ENCODE assay signal across 19 cellular contexts in genomic region chr1:6468729-6469461, GRCh38. TPM values are rescaled to one million over a fixed set of nuclear protein-coding genes. Genes with fewer than 3 reads are reported as not detected.
DNase-seq lines count a peak whose midpoint lies in the region; ATAC-seq, FAIRE-seq and TF ChIP-seq lines count a peak whose summit lies in the region.
"Had no signal": no experiment of that assay in that cellular context is flagged by ENCODE, and none has a peak within 500 bp of the region (broad histone marks: within the 10 kb centered on the region; RNA-seq: fewer than 3 reads in every experiment).

No MANE protein-coding gene starts in this region.

- H3K9me3 ChIP-seq in H1 (ENCODE audit: insufficient read depth in 2 of 2, low read depth in 1 of 2, low read length in 1 of 2) (no peaks in the 10 kb centered on the region), osteoblast (ENCODE audit: low read depth, low read length) (no peaks in the 10 kb centered on the region)
- H3K9me3 ChIP-seq: BLaER1 had no signal

- H2BK5ac ChIP-seq in H1 (ENCODE audit: low read depth, low read length) = peak overlapping the region; percentile 24; the same call in 1 of the 2 replicates

- no peak overlapping the region for H3K18ac ChIP-seq in H1 (ENCODE audit: extremely low read depth, low read length)

- H4K8ac ChIP-seq in H1 (ENCODE audit: extremely low read depth, insufficient read depth, low read length) = no peak overlapping the region

- no peak overlapping the region for H3K23ac ChIP-seq in H1 (ENCODE audit: insufficient read length)

- H3K4ac ChIP-seq in H1 (replicated peaks; ENCODE audit: insufficient read length, low read depth, low read length) = no peak overlapping the region

- no peak for TF ChIP-seq CTCF in H1 (IDR thresholded peaks at IDR 0.05; ENCODE audit: control extremely low read depth in 1 of 3, insufficient read depth in 1 of 3, low read depth in 1 of 3, low read length in 3 of 3)
- TF ChIP-seq CTCF in osteoblast (IDR thresholded peaks at IDR 0.05; ENCODE audit: extremely low read depth, low read depth, low read length) = no peak

- TF ChIP-seq EP300 in Ishikawa (IDR thresholded peaks at IDR 0.05; ENCODE audit: borderline replicate concordance) (no peak), H1 (IDR thresholded peaks at IDR 0.05; ENCODE audit: borderline replicate concordance in 1 of 2, low read depth in 2 of 2, low read length in 2 of 2) (no peak)

- H3K27ac Mint-ChIP-seq in T-helper 1 cell treated with Interleukin-12 subunit alpha and Interleukin-12 subunit beta and Interleukin-4 antibody, amounts not matched to agents 30 μg/mL and 1 μg/mL, for 36 hours = peak overlapping the region; percentile 19

- no peak overlapping the region for H4K91ac ChIP-seq in H1 (replicated peaks; ENCODE audit: insufficient read length, low read length)

- no peak overlapping the region for H2AK5ac ChIP-seq in H1 (ENCODE audit: low read depth, low read length)

- H3K36me3 Mint-ChIP-seq in T-helper 1 cell treated with Interleukin-12 subunit alpha and Interleukin-12 subunit beta and Interleukin-4 antibody, amounts not matched to agents 30 μg/mL and 1 μg/mL, for 36 hours (ENCODE audit: low read depth) = peaks cover 13% of the 10 kb centered on the region

- H4K20me1 ChIP-seq in H1 (replicated peaks in 1 of 2; ENCODE audit: control insufficient read depth in 1 of 2, insufficient read depth in 2 of 2, low read length in 2 of 2) = peaks cover 5 to 12% of the 10 kb centered on the region in 2 experiments
- peaks cover 5% of the 10 kb centered on the region for H4K20me1 ChIP-seq in osteoblast (ENCODE audit: insufficient read depth, low read length)
- H4K20me1 ChIP-seq: BLaER1 had no signal

- H3K4me2 ChIP-seq in H1 (ENCODE audit: insufficient read depth in 1 of 2, low read depth in 2 of 2, low read length in 2 of 2) = no peak overlapping the region
- no peak overlapping the region for H3K4me2 ChIP-seq in osteoblast (ENCODE audit: insufficient read depth, low read length)
- H3K4me2 ChIP-seq: BLaER1 had no signal

- no peaks in the 10 kb centered on the region for H3K79me2 ChIP-seq in H1 (ENCODE audit: control insufficient read depth in 1 of 2, insufficient read depth in 2 of 2, low read length in 2 of 2)
- no peaks in the 10 kb centered on the region for H3K79me2 ChIP-seq in osteoblast (ENCODE audit: insufficient read depth, low read length)

- no peaks in the 10 kb centered on the region for H3K9me3 Mint-ChIP-seq in T-helper 1 cell treated with Interleukin-12 subunit alpha and Interleukin-12 subunit beta and Interleukin-4 antibody, amounts not matched to agents 30 μg/mL and 1 μg/mL, for 36 hours

- no peak overlapping the region for H3K14ac ChIP-seq in H1 (ENCODE audit: insufficient read length)

- H3K4me1 ChIP-seq in H1 (replicated peaks in 1 of 4; ENCODE audit: control insufficient read depth in 3 of 4, insufficient read depth in 4 of 4, low read length in 3 of 4) (peaks cover 0 to 15% (median 10%) of the 10 kb centered on the region in 4 experiments; a peak in 6 of 7 replicates), osteoblast (ENCODE audit: insufficient read depth, low read length) (no peaks in the 10 kb centered on the region)

- H3K27ac ChIP-seq in H1 (ENCODE audit: low read depth, low read length) (no peak overlapping the region), osteoblast (ENCODE audit: low read depth, low read length) (no peak overlapping the region)
- H3K27ac ChIP-seq: 22Rv1, BLaER1 had no signal

- H2BK12ac ChIP-seq in H1 (ENCODE audit: low read depth, low read length) = no peak overlapping the region

- ATAC-seq in GM19452 (IDR thresholded peaks at IDR 0.05; ENCODE audit: unreplicated experiment) (no peak), GM18909 (IDR thresholded peaks at IDR 0.05; ENCODE audit: poor library complexity, unreplicated experiment) (no peak)
- ATAC-seq: HCT116 had no signal

- peaks cover 9% of the 10 kb centered on the region for H3K4me1 Mint-ChIP-seq in T-helper 1 cell treated with Interleukin-12 subunit alpha and Interleukin-12 subunit beta and Interleukin-4 antibody, amounts not matched to agents 30 μg/mL and 1 μg/mL, for 36 hours (ENCODE audit: low read depth)

- no peak overlapping the region for H4K5ac ChIP-seq in H1 (ENCODE audit: insufficient read length, low read depth, low read length)

- no peak overlapping the region for H3K56ac ChIP-seq in H1 (replicated peaks; ENCODE audit: insufficient read length, low read depth, low read length)

- no peaks in the 10 kb centered on the region for H3K79me1 ChIP-seq in H1 (ENCODE audit: low read depth, low read length)

- CTCF ChIA-PET in H1 (lab: Charles Lee; ENCODE audit: partially characterized antibody) = interaction anchor here (1.0 to 6.1 kb wide), 11 partner anchors 8 to 45 kb away, joined by 3 to 37 read pairs (median 13); no protein-coding TSS in a partner anchor

- TF ChIP-seq RAD21 in Ishikawa (IDR thresholded peaks at IDR 0.05; ENCODE audit: low read depth) = no peak
- TF ChIP-seq RAD21 in H1 (IDR thresholded peaks at IDR 0.05 in 1 of 2, conservative IDR thresholded peaks at IDR 0.05 in 1 of 2; ENCODE audit: low read depth in 2 of 2, low read length in 2 of 2) = no peak

- H2BK120ac ChIP-seq in H1 (replicated peaks; ENCODE audit: low read depth, low read length) = no peak overlapping the region

- no peak overlapping the region for H3K9ac ChIP-seq in H1 (replicated peaks in 1 of 4; ENCODE audit: extremely low read depth in 1 of 4, low read depth in 3 of 4, low read length in 3 of 4)
- H3K9ac ChIP-seq: BLaER1 had no signal

- no peak overlapping the region for H2BK15ac ChIP-seq in H1 (ENCODE audit: low read length)

- H2AFZ ChIP-seq in H1 (ENCODE audit: low read length) (no peak overlapping the region), osteoblast (ENCODE audit: low read length) (no peak overlapping the region)

- no peak overlapping the region for H2BK20ac ChIP-seq in H1 (ENCODE audit: low read length)

- no peak for TF ChIP-seq POLR2A in H1 (IDR thresholded peaks at IDR 0.05; ENCODE audit: control extremely low read depth in 1 of 2, low read depth in 2 of 2, low read length in 2 of 2)

- no peaks in the 10 kb centered on the region; the same call in 1 of the 2 replicates for H3K23me2 ChIP-seq in H1 (ENCODE audit: low read depth, low read length)

- FAIRE-seq in H1 (lab: Jason Lieb, UNC) = no peak
- FAIRE-seq: G401.6, GM12892, GM19239, H54 had no signal

- 90% methylated on average over 11 of the region's 13 CpGs; no CpG with 5 or more reads in 1 of the 2 experiments for WGBS in H1 (ENCODE audit: extremely low coverage in 1 of 2, insufficient coverage in 1 of 2, insufficient read length in 1 of 2, insufficient replicate concordance in 2 of 2, low coverage in 1 of 2, low lambda C conversion rate in 2 of 2, missing lambda C conversion rate in 1 of 2), 2 experiments

- H3K4me3 ChIP-seq in H1 (ENCODE audit: extremely low read depth in 1 of 4, insufficient read depth in 2 of 4, low read depth in 3 of 4, low read length in 4 of 4) = no peak overlapping the region
- no peak overlapping the region for H3K4me3 ChIP-seq in osteoblast (ENCODE audit: insufficient read depth, low read length)
- H3K4me3 ChIP-seq: BLaER1 had no signal

- H3K27me3 ChIP-seq in H1 (replicated peaks in 1 of 4; ENCODE audit: control insufficient read depth in 3 of 4, extremely low read depth in 1 of 4, insufficient read depth in 3 of 4, low read length in 3 of 4) = peaks cover 0 to 7% (median 3%) of the 10 kb centered on the region in 4 experiments; a peak in 2 of 7 replicates
- no peaks in the 10 kb centered on the region for H3K27me3 ChIP-seq in osteoblast (ENCODE audit: insufficient read depth, low read length)

- no peaks in the 10 kb centered on the region for H3K27me3 Mint-ChIP-seq in T-helper 1 cell treated with Interleukin-12 subunit alpha and Interleukin-12 subunit beta and Interleukin-4 antibody, amounts not matched to agents 30 μg/mL and 1 μg/mL, for 36 hours (ENCODE audit: low read depth)

- DNase-seq in T-helper 1 cell (no peak), H1 (ENCODE audit: low read depth in 1 of 2, low spot score in 2 of 2) (no peak), osteoblast (ENCODE audit: insufficient read length, low spot score, missing footprints) (peak; percentile 92), NCI-H2196 treated with DMSO at 0.1 percent for 48 hours (lab: John Stamatoyannopoulos, UW; ENCODE audit: unreplicated experiment) (no peak)
- DNase-seq: DMS153, DMS79 treated with DMSO at 0.1 percent for 48 hours, EL had no signal

- H3K36me3 ChIP-seq in H1 (ENCODE audit: control insufficient read depth in 2 of 4, insufficient read depth in 4 of 4, low read length in 3 of 4) = peaks cover 5 to 24% (median 11%) of the 10 kb centered on the region in 4 experiments; a peak in 5 of 8 replicates
- peaks cover 24% of the 10 kb centered on the region for H3K36me3 ChIP-seq in osteoblast (ENCODE audit: insufficient read depth, low read length)
- H3K36me3 ChIP-seq: BLaER1 had no signal

- POLR2A ChIA-PET in H1 (lab: Charles Lee; ENCODE audit: partially characterized antibody) = interaction anchor here (0.5 to 13.7 kb wide), 3 partner anchors 18 to 309 kb away, joined by 3 to 123 read pairs (median 3); no protein-coding TSS in a partner anchor

- no peak overlapping the region for H3K4me3 Mint-ChIP-seq in T-helper 1 cell treated with Interleukin-12 subunit alpha and Interleukin-12 subunit beta and Interleukin-4 antibody, amounts not matched to agents 30 μg/mL and 1 μg/mL, for 36 hours

RNA-seq across cellular contexts. Expression of gene TNFRSF25, which starts 2.9 kb away (rescaled TPM):
- total RNA-seq in H1 (2021; fragmentation: NEBNext Ultra II Directional; extraction: Animal tissue kit (Norgen Biotek cat#: 25700)) = 9.3 and 10.7 TPM in 2 replicates
- polyA plus RNA-seq in H1 (2011; rRNA removed) = 19.5 and 26.1 TPM in 2 replicates
- polyA plus RNA-seq in H1 (2011; cell fraction: cytosol; rRNA removed) = 20.6 TPM
- polyA plus RNA-seq in H1 (2011; cell fraction: nucleus; rRNA removed) = 116 TPM
- 7.8 to 20.0 TPM (median 18.8 TPM) in 4 replicates for polyA plus RNA-seq in H1 (2012, experiment 1 of 2)
- polyA plus RNA-seq in H1 (2012, experiment 2 of 2) = 8.1 TPM
- polyA plus RNA-seq in H1 (2013, experiment 1 of 2) = 11.1 TPM
- 9.8 TPM for polyA plus RNA-seq in H1 (2013, experiment 2 of 2)
- 3.1 and 3.9 TPM in 2 replicates for polyA minus RNA-seq in H1 (2011; rRNA and poly(A)+ RNA removed)
- 4.1 TPM for polyA minus RNA-seq in H1 (2011; cell fraction: cytosol; rRNA and poly(A)+ RNA removed)
- 9.6 TPM for polyA minus RNA-seq in H1 (2011; cell fraction: nucleus; rRNA and poly(A)+ RNA removed)
- 3.3 and 5.0 TPM in 2 replicates for total RNA-seq in osteoblast

RNA-seq across cellular contexts. Expression of gene PLEKHG5, which starts 22.6 kb away (rescaled TPM):
- 12.5 and 13.8 TPM in 2 replicates for total RNA-seq in H1 (2021; fragmentation: NEBNext Ultra II Directional; extraction: Animal tissue kit (Norgen Biotek cat#: 25700))
- 10.4 and 16.8 TPM in 2 replicates for polyA plus RNA-seq in H1 (2011; rRNA removed)
- polyA plus RNA-seq in H1 (2011; cell fraction: cytosol; rRNA removed) = 12.2 TPM
- polyA plus RNA-seq in H1 (2011; cell fraction: nucleus; rRNA removed) = 72.0 TPM
- 8.2 to 19.5 TPM (median 15.5 TPM) in 4 replicates for polyA plus RNA-seq in H1 (2012, experiment 1 of 2)
- polyA plus RNA-seq in H1 (2012, experiment 2 of 2) = 7.7 TPM
- 12.4 TPM for polyA plus RNA-seq in H1 (2013, experiment 1 of 2)
- polyA plus RNA-seq in H1 (2013, experiment 2 of 2) = 11.4 TPM
- polyA minus RNA-seq in H1 (2011; rRNA and poly(A)+ RNA removed) = 4.7 TPM in 2 replicates
- polyA minus RNA-seq in H1 (2011; cell fraction: cytosol; rRNA and poly(A)+ RNA removed) = 6.5 TPM
- 14.6 TPM for polyA minus RNA-seq in H1 (2011; cell fraction: nucleus; rRNA and poly(A)+ RNA removed)
- total RNA-seq in osteoblast = 11.2 and 13.3 TPM in 2 replicates

RNA-seq across cellular contexts. Expression of gene ESPN, which starts 44.3 kb away (rescaled TPM):
- 14.8 and 16.3 TPM in 2 replicates for total RNA-seq in H1 (2021; fragmentation: NEBNext Ultra II Directional; extraction: Animal tissue kit (Norgen Biotek cat#: 25700))
- 5.2 and 13.4 TPM in 2 replicates for polyA plus RNA-seq in H1 (2011; rRNA removed)
- polyA plus RNA-seq in H1 (2011; cell fraction: cytosol; rRNA removed) = 9.6 TPM
- polyA plus RNA-seq in H1 (2011; cell fraction: nucleus; rRNA removed) = 22.5 TPM
- 6.8 to 15.9 TPM (median 13.7 TPM) in 4 replicates for polyA plus RNA-seq in H1 (2012, experiment 1 of 2)
- 10.4 TPM for polyA plus RNA-seq in H1 (2012, experiment 2 of 2)
- 14.0 TPM for polyA plus RNA-seq in H1 (2013, experiment 1 of 2)
- polyA plus RNA-seq in H1 (2013, experiment 2 of 2) = 14.1 TPM
- polyA minus RNA-seq in H1 (2011; rRNA and poly(A)+ RNA removed) = 2.7 and 2.8 TPM in 2 replicates
- 11.9 TPM for polyA minus RNA-seq in H1 (2011; cell fraction: cytosol; rRNA and poly(A)+ RNA removed)
- polyA minus RNA-seq in H1 (2011; cell fraction: nucleus; rRNA and poly(A)+ RNA removed) = 8.3 TPM
- not detected in 2 replicates for total RNA-seq in osteoblast
- total RNA-seq: A673 had no signal

RNA-seq across cellular contexts. Expression of gene HES2, which starts 49.2 kb away (rescaled TPM):
- 0.15 and 0.36 TPM in 2 replicates for total RNA-seq in H1 (2021; fragmentation: NEBNext Ultra II Directional; extraction: Animal tissue kit (Norgen Biotek cat#: 25700))
- 0.53 and 0.86 TPM in 2 replicates for polyA plus RNA-seq in H1 (2011; rRNA removed)
- 0.78 TPM for polyA plus RNA-seq in H1 (2011; cell fraction: cytosol; rRNA removed)
- 1.2 TPM for polyA plus RNA-seq in H1 (2011; cell fraction: nucleus; rRNA removed)
- 0.29 to 0.70 TPM (median 0.55 TPM) in 4 replicates for polyA plus RNA-seq in H1 (2012, experiment 1 of 2)
- polyA plus RNA-seq in H1 (2012, experiment 2 of 2) = 0.18 TPM
- 0.93 TPM for polyA plus RNA-seq in H1 (2013, experiment 1 of 2)
- polyA plus RNA-seq in H1 (2013, experiment 2 of 2) = 1.2 TPM
- polyA minus RNA-seq in H1 (2011; rRNA and poly(A)+ RNA removed) = 0.41 and 1.3 TPM in 2 replicates
- polyA minus RNA-seq in H1 (2011; cell fraction: cytosol; rRNA and poly(A)+ RNA removed) = not detected
- polyA minus RNA-seq in H1 (2011; cell fraction: nucleus; rRNA and poly(A)+ RNA removed) = 0.70 TPM
- total RNA-seq in osteoblast = not detected in 2 replicates
- total RNA-seq: A673 had no signal

Comparison
In these comparisons a context has a peak if more than half of its experiments do, and no peak if none do; other contexts are left out.
1. RNA of gene ESPN, which starts 44.3 kb away (total RNA-seq): 14.8 to 16.3 TPM in H1; not detected in osteoblast; every median in the first group is over 10 times any median in the second.